1 cellular context compared by ENCODE assay signal in the genomic region with DNA sequence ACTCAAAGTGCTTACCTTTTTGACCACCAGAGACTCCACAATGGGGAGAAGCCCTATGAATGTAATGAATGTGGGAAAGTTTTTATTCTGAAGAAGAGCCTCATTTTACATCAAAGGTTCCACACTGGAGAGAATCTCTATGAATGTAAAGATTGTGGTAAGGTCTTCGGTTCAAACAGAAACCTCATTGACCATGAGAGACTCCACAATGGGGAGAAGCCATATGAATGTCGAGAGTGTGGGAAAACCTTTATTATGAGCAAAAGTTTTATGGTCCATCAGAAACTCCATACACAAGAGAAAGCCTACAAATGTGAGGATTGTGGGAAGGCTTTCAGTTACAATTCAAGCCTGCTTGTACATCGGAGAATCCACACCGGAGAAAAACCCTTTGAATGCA.
TF ChIP-seq lines count a peak whose summit lies in the region.

No MANE protein-coding gene starts in this region.

TF ChIP-seq in IMR-90, 13 proteins besides CTCF, POLR2A, EP300 and RAD21:
- TF ChIP-seq MXI1 (IDR thresholded peaks at IDR 0.05; ENCODE audit: borderline replicate concordance, low read depth, low read length) (no peak), FOS (IDR thresholded peaks at IDR 0.05; ENCODE audit: low read depth, low read length) (no peak), CEBPB (IDR thresholded peaks at IDR 0.05; ENCODE audit: low read depth, low read length) (no peak), SMC3 (IDR thresholded peaks at IDR 0.05; ENCODE audit: low read depth, low read length) (no peak), RFX5 (IDR thresholded peaks at IDR 0.05; ENCODE audit: low read depth, low read length) (no peak), CHD1 (IDR thresholded peaks at IDR 0.05; ENCODE audit: low read depth, low read length) (no peak), BHLHE40 (IDR thresholded peaks at IDR 0.05; ENCODE audit: low read depth, low read length) (no peak)
- TF ChIP-seq, protein P1, sequence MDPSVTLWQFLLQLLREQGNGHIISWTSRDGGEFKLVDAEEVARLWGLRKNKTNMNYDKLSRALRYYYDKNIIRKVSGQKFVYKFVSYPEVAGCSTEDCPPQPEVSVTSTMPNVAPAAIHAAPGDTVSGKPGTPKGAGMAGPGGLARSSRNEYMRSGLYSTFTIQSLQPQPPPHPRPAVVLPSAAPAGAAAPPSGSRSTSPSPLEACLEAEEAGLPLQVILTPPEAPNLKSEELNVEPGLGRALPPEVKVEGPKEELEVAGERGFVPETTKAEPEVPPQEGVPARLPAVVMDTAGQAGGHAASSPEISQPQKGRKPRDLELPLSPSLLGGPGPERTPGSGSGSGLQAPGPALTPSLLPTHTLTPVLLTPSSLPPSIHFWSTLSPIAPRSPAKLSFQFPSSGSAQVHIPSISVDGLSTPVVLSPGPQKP (IDR thresholded peaks at IDR 0.05; ENCODE audit: borderline replicate concordance, low read depth, low read length) = no peak
